In the genomic region with DNA sequence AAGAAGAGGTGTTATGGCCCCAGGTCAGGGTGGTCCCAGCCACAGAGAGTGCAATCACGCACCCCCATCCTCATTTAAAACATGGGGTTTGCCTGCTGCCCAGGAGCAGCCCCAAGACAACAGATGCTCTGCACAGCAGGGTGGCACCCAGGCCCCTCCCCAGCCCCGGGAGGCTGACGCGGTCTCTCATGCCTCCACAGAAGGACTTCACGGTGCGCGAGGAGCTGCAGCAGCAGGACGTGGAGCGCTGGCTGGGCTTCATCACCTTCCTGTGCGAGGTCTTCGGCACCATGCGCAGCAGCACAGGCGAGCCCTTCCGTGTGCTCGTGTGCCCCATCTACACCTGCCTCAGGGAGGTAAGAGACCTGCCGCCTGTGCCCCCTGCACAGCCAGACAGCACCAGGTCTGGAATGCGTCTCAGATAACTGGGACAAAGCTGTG, we compare ENCODE assay signal across 16 cellular contexts.
DNase-seq lines count a peak whose midpoint lies in the region; ATAC-seq, FAIRE-seq and TF ChIP-seq lines count a peak whose summit lies in the region.
"Had no signal": no experiment of that assay in that cellular context is flagged by ENCODE, and none has a peak within 500 bp of the region (broad histone marks: within the 10 kb centered on the region; RNA-seq: fewer than 3 reads in every experiment).

No MANE protein-coding gene starts in this region.

- H3K9me3 ChIP-seq in right lobe of liver (no peaks in the 10 kb centered on the region), HepG2 (ENCODE audit: low read length) (no peaks in the 10 kb centered on the region)

- no peak for TF ChIP-seq POLR2A in right lobe of liver (IDR thresholded peaks at IDR 0.05)
- no peak for TF ChIP-seq POLR2A in HepG2 (IDR thresholded peaks at IDR 0.05; ENCODE audit: insufficient read depth in 1 of 2, low read depth in 2 of 2, low read length in 2 of 2)

- ATAC-seq in right lobe of liver, result no peak
- ATAC-seq in HepG2, result no peak
- ATAC-seq in central memory CD8-positive, alpha-beta T cell (replicated peaks; ENCODE audit: extremely low read depth, poor library complexity, severe bottlenecking), result no peak
- ATAC-seq in natural killer cell treated with Interleukin-12 subunit alpha and Interleukin-12 subunit beta and Interleukin-15 and Interleukin-18, amount 100 ng/mL, for 72 hours, result no peak
- ATAC-seq: GM12878 had no signal

- no peak overlapping the region for H2AFZ ChIP-seq in HepG2 (ENCODE audit: low read length)

- no peak for TF ChIP-seq CTCF in right lobe of liver (IDR thresholded peaks at IDR 0.05)
- TF ChIP-seq CTCF in HepG2 (CRISPR knock-in tag; IDR thresholded peaks at IDR 0.05), result no peak

- in situ Hi-C loops in HepG2 (cut with HindIII; ENCODE audit: extremely low pct_ligation_motif_present, low pct_unique_long_range_greater_than_20kb), result no loop called here

- DNase-seq in right lobe of liver (peak in 2 of 3 donors; percentile 30 to 47), HepG2 (ENCODE audit: low spot score) (no peak), NCI-H1694 (lab: John Stamatoyannopoulos, UW) (no peak), iPS-NIHi7 (ENCODE audit: extremely low spot score) (no peak), NCI-H1694 treated with DMSO at 0.1 percent for 48 hours (lab: John Stamatoyannopoulos, UW) (no peak)
- DNase-seq in central memory CD8-positive, alpha-beta T cell (ENCODE audit: low spot score in 2 of 2), result no peak
- DNase-seq in natural killer cell treated with Interleukin-12 subunit alpha and Interleukin-12 subunit beta and Interleukin-15 and Interleukin-18, amount 100 ng/mL, for 72 hours (ENCODE audit: low spot score), result peak; percentile 59
- no peak for DNase-seq in T-helper 2 cell treated with Interferon-gamma antibody and Interleukin-4, amounts not matched to agents 5 μg/mL and 100 μg/mL, for 36 hours (ENCODE audit: low spot score)
- DNase-seq: activated CD4-positive, alpha-beta T cell treated with anti-CD3 and anti-CD28 coated beads, Interleukin-2, amount 10 ng/mL, durations not matched to agents 7 days and 5 days; hypothalamus; NCI-H1930; NCI-H510A treated with DMSO at 0.1 percent for 48 hours; SIG-M5; T-helper 2 cell had no signal

- H3K27me3 ChIP-seq in right lobe of liver (no peaks in the 10 kb centered on the region), HepG2 (ENCODE audit: control insufficient read depth in 1 of 2, insufficient read depth in 2 of 2, low read length in 2 of 2) (no peaks in the 10 kb centered on the region)

- no peak for TF ChIP-seq EP300 in HepG2 (IDR thresholded peaks at IDR 0.05; ENCODE audit: low read depth in 2 of 2, low read length in 2 of 2)
- TF ChIP-seq EP300 in HepG2 (CRISPR knock-in tag; IDR thresholded peaks at IDR 0.05; ENCODE audit: borderline replicate concordance), result no peak

- no peaks in the 10 kb centered on the region for H3K27me3 Mint-ChIP-seq in central memory CD8-positive, alpha-beta T cell
- no peaks in the 10 kb centered on the region for H3K27me3 Mint-ChIP-seq in natural killer cell treated with Interleukin-12 subunit alpha and Interleukin-12 subunit beta and Interleukin-15 and Interleukin-18, amount 100 ng/mL, for 72 hours
- H3K27me3 Mint-ChIP-seq in T-helper 2 cell treated with Interferon-gamma antibody and Interleukin-4, amounts not matched to agents 5 μg/mL and 100 μg/mL, for 36 hours (ENCODE audit: low read depth), result no peaks in the 10 kb centered on the region
- H3K27me3 Mint-ChIP-seq: activated CD4-positive, alpha-beta T cell treated with anti-CD3 and anti-CD28 coated beads, Interleukin-2, amount 10 ng/mL, durations not matched to agents 7 days and 5 days; activated T-cell treated with anti-CD3 and anti-CD28 coated beads, Interleukin-2, amount 50 U/mL, for 24 hours had no signal

- H3K79me2 ChIP-seq in HepG2 (ENCODE audit: insufficient read depth, low read length), result no peaks in the 10 kb centered on the region

- CTCF ChIA-PET in HepG2 (lab: Yijun Ruan, JAX; ENCODE audit: low intra/inter-chr PET ratio, low total read pairs), result no interaction called here

- intact Hi-C loops in right lobe of liver (cut with DNase I) (no loop called here), HepG2 (cut with micrococcal nuclease; ENCODE audit: unreplicated experiment) (no loop called here)

- TF ChIP-seq RAD21 in HepG2 (CRISPR knock-in tag; IDR thresholded peaks at IDR 0.05), result no peak

- H3K27ac ChIP-seq in right lobe of liver, result no peak overlapping the region
- no peak overlapping the region for H3K27ac ChIP-seq in HepG2 (ENCODE audit: extremely low read length, insufficient read depth, low read length)

- H3K4me3 ChIP-seq in right lobe of liver (no peak overlapping the region), HepG2 (replicated peaks in 1 of 3; ENCODE audit: insufficient read depth in 1 of 3, low read depth in 2 of 3, low read length in 3 of 3) (no peak overlapping the region)
- H3K4me3 ChIP-seq: GM12878 had no signal

- H3K36me3 ChIP-seq in right lobe of liver (peaks cover 0 to 15% (median 2%) of the 10 kb centered on the region in 4 donors), HepG2 (replicated peaks in 1 of 2; ENCODE audit: control insufficient read depth in 1 of 2, insufficient read depth in 2 of 2, low read length in 2 of 2) (peaks cover 15 to 33% of the 10 kb centered on the region in 2 experiments; a peak in 4 of 5 replicates)

- no peak for FAIRE-seq in HepG2 (lab: Jason Lieb, UNC)
- FAIRE-seq: GM12878 had no signal

- POLR2A ChIA-PET in HepG2 (lab: Yijun Ruan, JAX), result no interaction called here

- H3K27ac Mint-ChIP-seq in central memory CD8-positive, alpha-beta T cell (ENCODE audit: low read depth), result peak overlapping the region; percentile 100
- H3K27ac Mint-ChIP-seq in natural killer cell treated with Interleukin-12 subunit alpha and Interleukin-12 subunit beta and Interleukin-15 and Interleukin-18, amount 100 ng/mL, for 72 hours, result peak overlapping the region in 1 of 2 donors; percentile 94
- no peak overlapping the region for H3K27ac Mint-ChIP-seq in T-helper 2 cell treated with Interferon-gamma antibody and Interleukin-4, amounts not matched to agents 5 μg/mL and 100 μg/mL, for 36 hours
- H3K27ac Mint-ChIP-seq: activated CD4-positive, alpha-beta T cell treated with anti-CD3 and anti-CD28 coated beads, Interleukin-2, amount 10 ng/mL, durations not matched to agents 7 days and 5 days; activated T-cell treated with anti-CD3 and anti-CD28 coated beads, Interleukin-2, amount 50 U/mL, for 24 hours had no signal

- no peak overlapping the region for H3K4me3 Mint-ChIP-seq in central memory CD8-positive, alpha-beta T cell
- no peak overlapping the region for H3K4me3 Mint-ChIP-seq in natural killer cell treated with Interleukin-12 subunit alpha and Interleukin-12 subunit beta and Interleukin-15 and Interleukin-18, amount 100 ng/mL, for 72 hours
- no peak overlapping the region for H3K4me3 Mint-ChIP-seq in T-helper 2 cell treated with Interferon-gamma antibody and Interleukin-4, amounts not matched to agents 5 μg/mL and 100 μg/mL, for 36 hours
- H3K4me3 Mint-ChIP-seq: activated CD4-positive, alpha-beta T cell treated with anti-CD3 and anti-CD28 coated beads, Interleukin-2, amount 10 ng/mL, durations not matched to agents 7 days and 5 days; activated T-cell treated with anti-CD3 and anti-CD28 coated beads, Interleukin-2, amount 50 U/mL, for 24 hours had no signal

- no TSS peak for BruUV-seq in HepG2 (replicated peaks; lab: Mats Ljungman, UMichigan)

- H3K9ac ChIP-seq in HepG2 (ENCODE audit: insufficient read depth, low read depth, low read length), result no peak overlapping the region

- H3K4me1 ChIP-seq in right lobe of liver (peaks cover 0 to 9% (median 0%) of the 10 kb centered on the region in 4 donors), HepG2 (ENCODE audit: insufficient read depth, low read length) (no peaks in the 10 kb centered on the region)

- H3K4me1 Mint-ChIP-seq in central memory CD8-positive, alpha-beta T cell, result peaks cover 79% of the 10 kb centered on the region
- H3K4me1 Mint-ChIP-seq in natural killer cell treated with Interleukin-12 subunit alpha and Interleukin-12 subunit beta and Interleukin-15 and Interleukin-18, amount 100 ng/mL, for 72 hours (ENCODE audit: low read depth in 2 of 2), result peaks cover 76 to 82% of the 10 kb centered on the region in 2 donors
- peaks cover 40% of the 10 kb centered on the region for H3K4me1 Mint-ChIP-seq in T-helper 2 cell treated with Interferon-gamma antibody and Interleukin-4, amounts not matched to agents 5 μg/mL and 100 μg/mL, for 36 hours (ENCODE audit: low read depth)

- peaks cover 18% of the 10 kb centered on the region for H3K36me3 Mint-ChIP-seq in central memory CD8-positive, alpha-beta T cell (ENCODE audit: insufficient read depth)
- H3K36me3 Mint-ChIP-seq in natural killer cell treated with Interleukin-12 subunit alpha and Interleukin-12 subunit beta and Interleukin-15 and Interleukin-18, amount 100 ng/mL, for 72 hours, result no peaks in the 10 kb centered on the region
- H3K36me3 Mint-ChIP-seq in T-helper 2 cell treated with Interferon-gamma antibody and Interleukin-4, amounts not matched to agents 5 μg/mL and 100 μg/mL, for 36 hours (ENCODE audit: low read depth), result no peaks in the 10 kb centered on the region

- no peaks in the 10 kb centered on the region for H4K20me1 ChIP-seq in HepG2 (ENCODE audit: insufficient read depth, low read length)

- H3K4me2 ChIP-seq in HepG2 (ENCODE audit: low read depth, low read length), result no peak overlapping the region

- WGBS in right lobe of liver (ENCODE audit: insufficient coverage, low coverage, low lambda C conversion rate, missing lambda C conversion rate), result no CpG with 5 or more reads among the region's 17 CpGs
- WGBS in HepG2 (ENCODE audit: low lambda C conversion rate), result no CpG with 5 or more reads among the region's 17 CpGs

- H3K9me3 Mint-ChIP-seq in central memory CD8-positive, alpha-beta T cell, result no peaks in the 10 kb centered on the region
- no peaks in the 10 kb centered on the region for H3K9me3 Mint-ChIP-seq in natural killer cell treated with Interleukin-12 subunit alpha and Interleukin-12 subunit beta and Interleukin-15 and Interleukin-18, amount 100 ng/mL, for 72 hours
- H3K9me3 Mint-ChIP-seq in T-helper 2 cell treated with Interferon-gamma antibody and Interleukin-4, amounts not matched to agents 5 μg/mL and 100 μg/mL, for 36 hours, result no peaks in the 10 kb centered on the region
- H3K9me3 Mint-ChIP-seq: activated CD4-positive, alpha-beta T cell treated with anti-CD3 and anti-CD28 coated beads, Interleukin-2, amount 10 ng/mL, durations not matched to agents 7 days and 5 days; activated T-cell treated with anti-CD3 and anti-CD28 coated beads, Interleukin-2, amount 50 U/mL, for 24 hours had no signal

TF ChIP-seq in HepG2, 621 proteins besides CTCF, POLR2A, EP300 and RAD21 (continues in another document):
- TF ChIP-seq SNAPC2 (CRISPR knock-in tag; IDR thresholded peaks at IDR 0.05) (no peak), ZNF451 (CRISPR knock-in tag; IDR thresholded peaks at IDR 0.05) (no peak)

Comparison
In these comparisons a context has a peak if more than half of its experiments do, and no peak if none do; other contexts are left out.
1. DNase-seq: peak in right lobe of liver (2 of 3) and natural killer cell treated with Interleukin-12 subunit alpha and Interleukin-12 subunit beta and Interleukin-15 and Interleukin-18, amount 100 ng/mL, for 72 hours (single experiment); none in HepG2 (single experiment), central memory CD8-positive, alpha-beta T cell (0 of 2), NCI-H1694 (single experiment), iPS-NIHi7 (single experiment), NCI-H1694 treated with DMSO at 0.1 percent for 48 hours (single experiment) and T-helper 2 cell treated with Interferon-gamma antibody and Interleukin-4, amounts not matched to agents 5 μg/mL and 100 μg/mL, for 36 hours (single experiment).